ENCODE assay signal across 18 cellular contexts in genomic region chr9:34963577-34963976, GRCh38. TPM values are rescaled to one million over a fixed set of nuclear protein-coding genes. Genes with fewer than 3 reads are reported as not detected.
A peak's percentile ranks its signal among the peaks of the same experiment; 100 is the strongest.
DNase-seq lines count a peak whose midpoint lies in the region; ATAC-seq and TF ChIP-seq lines count a peak whose summit lies in the region.
"Had no signal": no experiment of that assay in that cellular context is flagged by ENCODE, and none has a peak within 500 bp of the region (broad histone marks: within the 10 kb centered on the region; RNA-seq: fewer than 3 reads in every experiment).

No MANE protein-coding gene starts in this region.

- no peaks in the 10 kb centered on the region for H3K79me2 ChIP-seq in mammary epithelial cell (ENCODE audit: insufficient read depth, low read length)
- H3K79me2 ChIP-seq in neural progenitor cell (ENCODE audit: low read depth) = no peaks in the 10 kb centered on the region

- CTCF ChIA-PET in mammary epithelial cell (lab: Charles Lee; ENCODE audit: low non-redundant PET) = no interaction called here
- CTCF ChIA-PET in MCF 10A (lab: Yijun Ruan, JAX) = interaction anchor here (0.6 to 2.3 kb wide), 2 partner anchors 64 to 704 kb away, joined by 3 to 9 read pairs; no protein-coding TSS in a partner anchor

- peaks cover 16% of the 10 kb centered on the region for H3K4me1 Mint-ChIP-seq in MCF 10A (ENCODE audit: insufficient read depth, unreplicated experiment)
- peaks cover 28% of the 10 kb centered on the region for H3K4me1 Mint-ChIP-seq in neural progenitor cell
- H3K4me1 Mint-ChIP-seq: CD4-positive, alpha-beta memory T cell had no signal

- H4K20me1 ChIP-seq in mammary epithelial cell (ENCODE audit: insufficient read depth, low read length) (no peaks in the 10 kb centered on the region), neural progenitor cell (ENCODE audit: low read depth) (no peaks in the 10 kb centered on the region)

- H3K4me3 Mint-ChIP-seq in MCF 10A (ENCODE audit: unreplicated experiment) (no peak overlapping the region), neural progenitor cell (no peak overlapping the region)
- H3K4me3 Mint-ChIP-seq: CD4-positive, alpha-beta memory T cell; H9 had no signal

- H3K27me3 ChIP-seq in mammary epithelial cell (ENCODE audit: insufficient read depth, low read length) (peaks cover 2% of the 10 kb centered on the region), foreskin keratinocyte (peaks cover 59% of the 10 kb centered on the region), neural progenitor cell (peaks cover 27% of the 10 kb centered on the region), aorta (ENCODE audit: control insufficient read depth in 1 of 2, insufficient read depth in 2 of 2, low read length in 1 of 2) (no peaks in the 10 kb centered on the region)

- H3K9me3 ChIP-seq in mammary epithelial cell (replicated peaks; ENCODE audit: insufficient read depth, low read length) = no peaks in the 10 kb centered on the region
- H3K9me3 ChIP-seq in neural progenitor cell (ENCODE audit: low read depth) = no peaks in the 10 kb centered on the region
- no peaks in the 10 kb centered on the region for H3K9me3 ChIP-seq in aorta (ENCODE audit: control insufficient read depth, low read length)
- H3K9me3 ChIP-seq: BLaER1 had no signal

- WGBS in mammary epithelial cell (ENCODE audit: low coverage, missing lambda C conversion rate) = 71% methylated on average over 2 of the region's 2 CpGs
- WGBS in aorta, 2 donors = 47 to 61% methylated on average over 2 of the region's 2 CpGs

- dilution Hi-C loops in mammary epithelial cell (cut with HindIII; ENCODE audit: low sequenced_read_pairs) = no loop called here

- H3K4me3 ChIP-seq in mammary epithelial cell (replicated peaks in 1 of 3; ENCODE audit: insufficient read depth in 1 of 3, low read depth in 2 of 3, low read length in 3 of 3) = no peak overlapping the region
- H3K4me3 ChIP-seq in neural progenitor cell = no peak overlapping the region
- no peak overlapping the region for H3K4me3 ChIP-seq in aorta (ENCODE audit: low read length in 2 of 2)
- H3K4me3 ChIP-seq: BLaER1 had no signal

- H3K36me3 Mint-ChIP-seq in MCF 10A (ENCODE audit: insufficient read depth, unreplicated experiment) = no peaks in the 10 kb centered on the region
- no peaks in the 10 kb centered on the region for H3K36me3 Mint-ChIP-seq in neural progenitor cell
- H3K36me3 Mint-ChIP-seq: CD14-positive monocyte; CD4-positive, alpha-beta memory T cell had no signal

- H3K9me3 Mint-ChIP-seq in MCF 10A (ENCODE audit: unreplicated experiment) (no peaks in the 10 kb centered on the region), neural progenitor cell (no peaks in the 10 kb centered on the region)
- H3K9me3 Mint-ChIP-seq: H9 had no signal

- H3K27ac ChIP-seq in mammary epithelial cell (ENCODE audit: insufficient read depth, low read depth, low read length) (no peak overlapping the region), foreskin keratinocyte (peak overlapping the region; percentile 30), neural progenitor cell (no peak overlapping the region), aorta (ENCODE audit: low read depth in 1 of 2, low read length in 2 of 2) (no peak overlapping the region)
- H3K27ac ChIP-seq: BLaER1 had no signal

- H3K27me3 Mint-ChIP-seq in MCF 10A (ENCODE audit: insufficient read depth, unreplicated experiment) (peaks cover 66% of the 10 kb centered on the region), neural progenitor cell (ENCODE audit: insufficient read depth, low read depth) (peaks cover 21% of the 10 kb centered on the region)

- H3K36me3 ChIP-seq in mammary epithelial cell (ENCODE audit: insufficient read depth, low read length) = no peaks in the 10 kb centered on the region
- H3K36me3 ChIP-seq in neural progenitor cell = no peaks in the 10 kb centered on the region
- H3K36me3 ChIP-seq in aorta (ENCODE audit: control insufficient read depth in 1 of 2, insufficient read depth in 2 of 2, low read length in 1 of 2) = no peaks in the 10 kb centered on the region
- H3K36me3 ChIP-seq: BLaER1 had no signal

- in situ Hi-C loops in mammary epithelial cell (cut with MboI; ENCODE audit: low sequenced_read_pairs in 2 of 2) = no loop called here

- H2AFZ ChIP-seq in mammary epithelial cell (ENCODE audit: low read depth, low read length) = no peak overlapping the region
- H2AFZ ChIP-seq in neural progenitor cell (replicated peaks) = peak overlapping the region; percentile 64

- BruUV-seq in mammary epithelial cell (replicated peaks; lab: Mats Ljungman, UMichigan) = no TSS peak
- no TSS peak for BruUV-seq in MCF 10A (replicated peaks; lab: Mats Ljungman, UMichigan)

- no peak overlapping the region for H3K4me2 ChIP-seq in mammary epithelial cell (ENCODE audit: insufficient read depth, low read depth, low read length)
- H3K4me2 ChIP-seq in neural progenitor cell = no peak overlapping the region
- H3K4me2 ChIP-seq: BLaER1 had no signal

- H3F3A ChIP-seq in neural progenitor cell (ENCODE audit: low read depth) = peaks cover 18% of the 10 kb centered on the region

- H3K27ac Mint-ChIP-seq in MCF 10A (ENCODE audit: low read depth, unreplicated experiment) (no peak overlapping the region), neural progenitor cell (no peak overlapping the region)
- H3K27ac Mint-ChIP-seq: CD14-positive monocyte; CD4-positive, alpha-beta memory T cell had no signal

- H3K9ac ChIP-seq in mammary epithelial cell (ENCODE audit: insufficient read depth, low read length) (no peak overlapping the region), neural progenitor cell (no peak overlapping the region)
- H3K9ac ChIP-seq: BLaER1 had no signal

- ATAC-seq in foreskin keratinocyte (peak; percentile 58), aorta (ENCODE audit: low FRiP score) (no peak), omental fat pad (ENCODE audit: low FRiP score) (no peak)

- intact Hi-C loops in mammary epithelial cell (cut with micrococcal nuclease) = no loop called here
- intact Hi-C loops in MCF 10A (cut with micrococcal nuclease) = no loop called here
- intact Hi-C loops in aorta (cut with DNase I) = no loop called here

- no peak for TF ChIP-seq CTCF in mammary epithelial cell (conservative IDR thresholded peaks at IDR 0.05 in 1 of 2, IDR thresholded peaks at IDR 0.05 in 1 of 2; ENCODE audit: extremely low read depth in 1 of 2, insufficient read depth in 1 of 2, low read depth in 1 of 2, low read length in 2 of 2)
- no peak for TF ChIP-seq CTCF in MCF 10A (IDR thresholded peaks at IDR 0.05; ENCODE audit: unreplicated experiment)
- TF ChIP-seq CTCF in foreskin keratinocyte (conservative IDR thresholded peaks at IDR 0.05) = no peak
- TF ChIP-seq CTCF in neural progenitor cell (IDR thresholded peaks at IDR 0.05) = no peak
- no peak for TF ChIP-seq CTCF in omental fat pad (IDR thresholded peaks at IDR 0.05)

- H3K4me1 ChIP-seq in mammary epithelial cell (ENCODE audit: insufficient read depth, low read length) (peaks cover 16% of the 10 kb centered on the region), foreskin keratinocyte (peaks cover 6% of the 10 kb centered on the region), neural progenitor cell (peaks cover 36% of the 10 kb centered on the region), aorta (ENCODE audit: control insufficient read depth in 1 of 2, insufficient read depth in 2 of 2, low read length in 2 of 2) (no peaks in the 10 kb centered on the region)

- DNase-seq in mammary epithelial cell = peak; percentile 58
- no peak for DNase-seq in MCF 10A (ENCODE audit: unreplicated experiment)
- peak in 1 of 2 donors; percentile 44 for DNase-seq in foreskin keratinocyte
- DNase-seq in neural progenitor cell (ENCODE audit: low spot score) = no peak
- DNase-seq in aorta = no peak
- no peak for DNase-seq in omental fat pad (ENCODE audit: low spot score)
- DNase-seq in NCI-H2081 (lab: John Stamatoyannopoulos, UW) = no peak
- DNase-seq: 8988T; CD4-positive, alpha-beta memory T cell; DMS153; DMS79; GDM1; GOT3; H9 had no signal

- POLR2A ChIA-PET in MCF 10A (lab: Yijun Ruan, JAX) = no interaction called here

RNA-seq across cellular contexts. Expression of gene PHF24, which starts 5.5 kb away (rescaled TPM):
- total RNA-seq in mammary epithelial cell (under 1 TPM; under 0.01 to 0.24 TPM), MCF 10A (2022) (not detected in 2 replicates), foreskin keratinocyte (0.11 and 0.54 TPM in 2 replicates), neural progenitor cell (ENCODE audit: low replicate concordance) (0.71 and 1.8 TPM in 2 replicates), aorta (under 1 TPM; 0.57 to 0.88 TPM), omental fat pad (under 1 TPM in 3 of 4 donors, not detected in 1; 0.28 to 0.95 (median 0.84) TPM)
- polyA plus RNA-seq in mammary epithelial cell (0.07 TPM), foreskin keratinocyte (0.04 and 0.06 TPM in 2 replicates), aorta (not detected)
- not detected for polyA minus RNA-seq in mammary epithelial cell
- total RNA-seq: CD4-positive, alpha-beta memory T cell; HT-29 had no signal
- polyA plus RNA-seq: AG04450; CD4-positive, alpha-beta memory T cell had no signal

RNA-seq across cellular contexts. Expression of gene DNAJB5, which starts 26.0 kb away (rescaled TPM):
- 10 to 100 TPM in 1 of 2 donors, 1 to 10 TPM in 1; 8.4 to 10.0 TPM for total RNA-seq in mammary epithelial cell
- polyA plus RNA-seq in mammary epithelial cell = 3.4 TPM
- 3.9 TPM for polyA minus RNA-seq in mammary epithelial cell
- 2.2 and 2.9 TPM in 2 replicates for total RNA-seq in MCF 10A (2022)
- total RNA-seq in foreskin keratinocyte = 11.6 and 12.9 TPM in 2 replicates
- polyA plus RNA-seq in foreskin keratinocyte = 10.4 and 10.6 TPM in 2 replicates
- total RNA-seq in neural progenitor cell (ENCODE audit: low replicate concordance) = 17.4 and 26.9 TPM in 2 replicates
- 10 to 100 TPM; 33.7 to 96.0 TPM for total RNA-seq in aorta
- polyA plus RNA-seq in aorta = 10 to 100 TPM; 15.7 to 29.2 TPM
- 10 to 100 TPM in 2 of 4 donors, 1 to 10 TPM in 2; 6.3 to 17.3 (median 9.8) TPM for total RNA-seq in omental fat pad
